8 cellular contexts compared by ENCODE assay signal in the genomic region with DNA sequence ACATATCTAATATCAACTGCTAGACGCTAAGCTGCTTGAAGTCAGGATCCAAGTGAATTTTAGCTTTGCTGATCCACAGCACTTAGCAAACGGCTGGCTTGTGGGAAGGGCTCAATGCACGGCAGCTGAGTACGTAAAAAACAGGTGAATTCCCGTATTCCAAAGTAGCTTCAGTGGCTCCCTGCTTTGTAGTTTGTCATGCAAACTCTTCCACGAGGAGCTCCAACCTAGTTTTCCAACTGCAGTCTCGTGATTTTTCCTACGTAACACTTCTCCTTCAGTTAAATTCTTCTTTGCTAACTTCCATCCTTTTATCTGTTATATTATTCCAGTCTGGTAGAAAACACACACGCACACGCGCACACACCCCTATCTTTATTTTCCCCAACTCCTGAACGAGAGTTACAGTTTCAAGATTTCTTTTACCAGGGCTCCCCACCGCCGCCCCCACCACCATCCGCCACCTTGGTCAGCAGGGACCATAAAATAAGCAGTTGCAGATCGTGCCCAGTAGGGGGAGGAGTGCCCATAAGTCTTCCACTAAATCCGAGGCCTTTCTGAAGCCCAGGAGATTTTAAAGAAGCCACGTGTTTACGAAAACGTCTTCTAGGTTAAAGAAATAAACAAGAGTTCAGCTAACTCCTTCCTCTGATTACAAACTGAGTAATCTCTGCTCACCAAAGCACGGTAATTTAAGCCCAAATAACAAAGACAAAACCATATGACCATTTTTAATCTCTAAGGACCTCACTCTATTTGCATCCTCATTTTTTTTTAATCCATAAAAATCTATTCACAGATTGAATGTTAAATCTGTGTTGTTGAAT. TPM values are rescaled to one million over a fixed set of nuclear protein-coding genes. Genes with fewer than 3 reads are reported as not detected.
A peak's percentile ranks its signal among the peaks of the same experiment; 100 is the strongest.
DNase-seq lines count a peak whose midpoint lies in the region; ATAC-seq, FAIRE-seq and TF ChIP-seq lines count a peak whose summit lies in the region.

No MANE protein-coding gene starts in this region.

- peak; percentile 4 for DNase-seq in activated T-cell treated with anti-CD3 and anti-CD28 coated beads for 1 hour (ENCODE audit: low read depth)
- DNase-seq in activated T-cell treated with anti-CD3 and anti-CD28 coated beads, Interleukin-2, amount 50 U/mL, for 1 hour = no peak
- DNase-seq in HuH-7 (ENCODE audit: low spot score) = peak; percentile 55
- DNase-seq in RCC 7860 (ENCODE audit: low spot score) = peak; percentile 81
- DNase-seq in chondrocyte (ENCODE audit: low spot score) = no peak
- peak; percentile 55 for DNase-seq in kidney glomerular epithelial cell (lab: John Stamatoyannopoulos, UW)

- H3K4me3 Mint-ChIP-seq in chondrocyte (ENCODE audit: unreplicated experiment) = no peak overlapping the region
- peak overlapping the region; percentile 76 for H3K4me3 Mint-ChIP-seq in stimulated activated memory B cell treated with anti-CD40 and anti-IgM and Interleukin-4, amounts not matched to agents 10 μg/mL and 1 μg/mL and 100 μg/mL, for 72 hours

- no peaks in the 10 kb centered on the region for H3K36me3 Mint-ChIP-seq in chondrocyte (ENCODE audit: low read depth)
- peaks cover 4% of the 10 kb centered on the region for H3K36me3 Mint-ChIP-seq in stimulated activated memory B cell treated with anti-CD40 and anti-IgM and Interleukin-4, amounts not matched to agents 10 μg/mL and 1 μg/mL and 100 μg/mL, for 72 hours

- H3K27me3 Mint-ChIP-seq in chondrocyte (ENCODE audit: low read depth) = no peaks in the 10 kb centered on the region
- H3K27me3 Mint-ChIP-seq in stimulated activated memory B cell treated with anti-CD40 and anti-IgM and Interleukin-4, amounts not matched to agents 10 μg/mL and 1 μg/mL and 100 μg/mL, for 72 hours = peaks cover 14% of the 10 kb centered on the region

- H3K9me3 Mint-ChIP-seq in chondrocyte (ENCODE audit: low read depth) = peaks cover 3% of the 10 kb centered on the region
- H3K9me3 Mint-ChIP-seq in stimulated activated memory B cell treated with anti-CD40 and anti-IgM and Interleukin-4, amounts not matched to agents 10 μg/mL and 1 μg/mL and 100 μg/mL, for 72 hours = no peaks in the 10 kb centered on the region

- FAIRE-seq in RCC 7860 (lab: Jason Lieb, UNC) = no peak

- H3K27ac Mint-ChIP-seq in chondrocyte (ENCODE audit: unreplicated experiment) = no peak overlapping the region
- H3K27ac Mint-ChIP-seq in stimulated activated memory B cell treated with anti-CD40 and anti-IgM and Interleukin-4, amounts not matched to agents 10 μg/mL and 1 μg/mL and 100 μg/mL, for 72 hours = peak overlapping the region; percentile 52

- ATAC-seq in GM21737 (IDR thresholded peaks at IDR 0.05; ENCODE audit: unreplicated experiment) = peak; percentile 69
- peak; percentile 89 for ATAC-seq in stimulated activated memory B cell treated with anti-CD40 and anti-IgM and Interleukin-4, amounts not matched to agents 10 μg/mL and 1 μg/mL and 100 μg/mL, for 72 hours

- peaks cover 30% of the 10 kb centered on the region for H3K4me1 Mint-ChIP-seq in chondrocyte (ENCODE audit: low read depth)
- H3K4me1 Mint-ChIP-seq in stimulated activated memory B cell treated with anti-CD40 and anti-IgM and Interleukin-4, amounts not matched to agents 10 μg/mL and 1 μg/mL and 100 μg/mL, for 72 hours = peaks cover 35% of the 10 kb centered on the region

- TF ChIP-seq CTCF in chondrocyte (IDR thresholded peaks at IDR 0.05) = peak; percentile 81

RNA-seq across cellular contexts. Expression of a gene that starts 34.8 kb away (rescaled TPM):
- 200 to 271 TPM (median 217 TPM) in 3 replicates for total RNA-seq in chondrocyte

Comparison
In these comparisons a context has a peak if more than half of its experiments do, and no peak if none do; other contexts are left out.
1. DNase-seq: peak in activated T-cell treated with anti-CD3 and anti-CD28 coated beads for 1 hour (single experiment), HuH-7 (single experiment), RCC 7860 (single experiment) and kidney glomerular epithelial cell (single experiment); none in activated T-cell treated with anti-CD3 and anti-CD28 coated beads, Interleukin-2, amount 50 U/mL, for 1 hour (single experiment) and chondrocyte (single experiment).